In the genomic region with DNA sequence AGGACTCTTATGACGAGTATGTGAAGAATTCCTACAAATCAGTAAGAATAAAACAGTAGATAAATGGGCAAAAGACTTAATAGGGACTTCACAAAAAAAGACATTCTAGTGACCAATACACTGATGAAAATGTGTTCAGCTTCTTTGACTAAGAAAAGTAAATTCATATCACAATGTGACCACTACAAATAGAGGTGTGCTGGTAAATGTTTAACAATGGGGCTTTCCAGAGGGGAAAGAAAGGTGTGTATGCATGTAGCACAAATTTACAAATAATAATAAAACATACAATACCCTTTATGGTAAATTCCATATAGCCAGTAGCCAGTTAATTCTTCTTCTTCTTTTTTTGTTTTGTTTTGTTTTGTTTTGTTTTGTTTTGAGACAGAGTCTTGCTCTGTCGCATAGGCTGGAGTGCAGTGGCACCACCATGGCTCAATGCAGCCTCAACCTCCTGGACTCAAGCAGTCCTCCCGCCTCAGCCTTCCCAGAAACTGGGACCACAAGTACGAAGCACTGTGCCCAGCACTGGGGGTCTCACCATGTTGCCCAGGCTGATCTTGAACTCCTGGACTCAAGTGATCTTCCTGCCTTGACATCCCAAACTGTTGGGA, we compare ENCODE assay signal across 17 cellular contexts.
DNase-seq lines count a peak whose midpoint lies in the region; ATAC-seq and TF ChIP-seq lines count a peak whose summit lies in the region.
"Had no signal": no experiment of that assay in that cellular context is flagged by ENCODE, and none has a peak within 500 bp of the region (broad histone marks: within the 10 kb centered on the region; RNA-seq: fewer than 3 reads in every experiment).

No MANE protein-coding gene starts in this region.

- no peak overlapping the region for H3K4me3 Mint-ChIP-seq in activated naive CD8-positive, alpha-beta T cell treated with anti-CD3 and anti-CD28 coated beads, Interleukin-2, amount 50 U/mL, for 24 hours
- H3K4me3 Mint-ChIP-seq: activated CD4-positive, alpha-beta T cell treated with anti-CD3 and anti-CD28 coated beads for 36 hours; activated naive CD4-positive, alpha-beta T cell treated with anti-CD3 and anti-CD28 coated beads for 36 hours; CD8-positive, alpha-beta memory T cell had no signal

- no peak for DNase-seq in activated naive CD8-positive, alpha-beta T cell treated with anti-CD3 and anti-CD28 coated beads, Interleukin-2, amount 50 U/mL, for 24 hours
- no peak for DNase-seq in erythroblast (lab: John Stamatoyannopoulos, UW)
- no peak for DNase-seq in activated CD4-positive, alpha-beta T cell treated with anti-CD3 and anti-CD28 coated beads, Interleukin-2, amount 50 U/mL, for 1 hour
- no peak for DNase-seq in central memory CD4-positive, alpha-beta T cell
- DNase-seq: activated CD4-positive, alpha-beta T cell treated with anti-CD3 and anti-CD28 coated beads for 36 hours; activated naive CD4-positive, alpha-beta T cell treated with anti-CD3 and anti-CD28 coated beads for 36 hours; CD8-positive, alpha-beta memory T cell; foreskin melanocyte; left ventricle myocardium inferior; SJCRH30; stimulated activated CD4-positive, alpha-beta T cell treated with anti-CD3 and anti-CD28 coated beads, Interleukin-1b, Interleukin-23, amount 100 ng/mL, for 48 hours; substantia nigra had no signal

- H3K4me1 Mint-ChIP-seq in activated naive CD8-positive, alpha-beta T cell treated with anti-CD3 and anti-CD28 coated beads, Interleukin-2, amount 50 U/mL, for 24 hours, result no peaks in the 10 kb centered on the region
- H3K4me1 Mint-ChIP-seq: activated CD4-positive, alpha-beta T cell treated with anti-CD3 and anti-CD28 coated beads for 36 hours; CD8-positive, alpha-beta memory T cell had no signal

- H3K27ac Mint-ChIP-seq in activated naive CD8-positive, alpha-beta T cell treated with anti-CD3 and anti-CD28 coated beads, Interleukin-2, amount 50 U/mL, for 24 hours, result no peak overlapping the region
- H3K27ac Mint-ChIP-seq: activated CD4-positive, alpha-beta T cell treated with anti-CD3 and anti-CD28 coated beads for 36 hours; activated naive CD4-positive, alpha-beta T cell treated with anti-CD3 and anti-CD28 coated beads for 36 hours; CD8-positive, alpha-beta memory T cell had no signal

- peaks cover 6% of the 10 kb centered on the region for H3K27me3 Mint-ChIP-seq in activated naive CD8-positive, alpha-beta T cell treated with anti-CD3 and anti-CD28 coated beads, Interleukin-2, amount 50 U/mL, for 24 hours
- H3K27me3 Mint-ChIP-seq: activated CD4-positive, alpha-beta T cell treated with anti-CD3 and anti-CD28 coated beads for 36 hours had no signal

- no peaks in the 10 kb centered on the region for H3K36me3 Mint-ChIP-seq in activated naive CD8-positive, alpha-beta T cell treated with anti-CD3 and anti-CD28 coated beads, Interleukin-2, amount 50 U/mL, for 24 hours (ENCODE audit: low read depth)
- H3K36me3 Mint-ChIP-seq: CD8-positive, alpha-beta memory T cell had no signal

- ATAC-seq in GM18868 (IDR thresholded peaks at IDR 0.05; ENCODE audit: unreplicated experiment) (peak; percentile 59), GM21737 (IDR thresholded peaks at IDR 0.05; ENCODE audit: unreplicated experiment) (peak; percentile 80), HG02981 (IDR thresholded peaks at IDR 0.05; ENCODE audit: unreplicated experiment) (peak; percentile 88), HG03460 (IDR thresholded peaks at IDR 0.05; ENCODE audit: unreplicated experiment) (peak; percentile 76)
- no peak for ATAC-seq in activated naive CD8-positive, alpha-beta T cell treated with anti-CD3 and anti-CD28 coated beads, Interleukin-2, amount 50 U/mL, for 24 hours
- ATAC-seq: activated CD4-positive, alpha-beta T cell treated with anti-CD3 and anti-CD28 coated beads for 36 hours; sciatic nerve had no signal

- H3K9me3 Mint-ChIP-seq in activated naive CD8-positive, alpha-beta T cell treated with anti-CD3 and anti-CD28 coated beads, Interleukin-2, amount 50 U/mL, for 24 hours, result no peaks in the 10 kb centered on the region
- H3K9me3 Mint-ChIP-seq: activated naive CD4-positive, alpha-beta T cell treated with anti-CD3 and anti-CD28 coated beads for 36 hours; CD8-positive, alpha-beta memory T cell had no signal

- TF ChIP-seq POLR2A in erythroblast (IDR thresholded peaks at IDR 0.05; ENCODE audit: low read length), result no peak
